In the genomic region with DNA sequence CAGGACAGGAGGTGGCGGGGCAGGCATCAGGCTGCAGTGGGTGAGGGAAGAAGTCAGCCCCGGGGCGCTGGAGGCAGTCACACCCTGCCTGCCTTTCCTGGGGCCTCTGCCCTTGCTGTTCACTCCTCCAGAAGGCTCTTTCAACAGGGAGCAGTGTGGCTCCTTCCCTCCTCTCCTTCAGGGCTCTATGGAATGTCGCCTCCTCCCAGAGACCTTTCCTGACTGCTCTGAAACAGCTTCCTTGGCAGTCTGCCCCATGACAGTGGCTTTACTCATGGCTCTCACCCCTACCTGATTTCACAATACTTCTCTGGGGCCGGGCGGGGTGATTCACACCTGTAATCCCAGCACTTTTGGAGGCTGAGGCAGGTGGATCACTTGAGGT, we compare ENCODE assay signal across 8 cellular contexts. TPM values are rescaled to one million over a fixed set of nuclear protein-coding genes. Genes with fewer than 3 reads are reported as not detected.
DNase-seq lines count a peak whose midpoint lies in the region; ATAC-seq and TF ChIP-seq lines count a peak whose summit lies in the region.

No MANE protein-coding gene starts in this region.

- no peak overlapping the region for H3K4me3 ChIP-seq in stomach

- H3K4me1 ChIP-seq in stomach: peaks cover 17 to 96% (median 52%) of the 10 kb centered on the region in 4 donors

- CTCF ChIA-PET in activated CD8-positive, alpha-beta memory T cell treated with anti-CD3 and anti-CD28 coated beads, Interleukin-2, amount 10 ng/mL, durations not matched to agents 7 days and 5 days (lab: Charles Lee): interaction anchor here (1.2 to 45.4 kb wide), 3 partner anchors 4 to 89 kb away, joined by 3 to 1678 read pairs (median 1678); partner anchors contain the start of genes RHOF and SETD1B

- H3K4me3 Mint-ChIP-seq in activated CD8-positive, alpha-beta memory T cell treated with anti-CD3 and anti-CD28 coated beads, Interleukin-2, amount 10 ng/mL, durations not matched to agents 7 days and 5 days: peak overlapping the region; percentile 51
- H3K4me3 Mint-ChIP-seq in activated T-cell treated with anti-CD3 and anti-CD28 coated beads, Interleukin-2, amount 50 U/mL, for 24 hours: peak overlapping the region; percentile 56

- H3K9me3 Mint-ChIP-seq in activated CD8-positive, alpha-beta memory T cell treated with anti-CD3 and anti-CD28 coated beads, Interleukin-2, amount 10 ng/mL, durations not matched to agents 7 days and 5 days (ENCODE audit: low read depth): no peaks in the 10 kb centered on the region
- no peaks in the 10 kb centered on the region for H3K9me3 Mint-ChIP-seq in activated T-cell treated with anti-CD3 and anti-CD28 coated beads, Interleukin-2, amount 50 U/mL, for 24 hours

- no peaks in the 10 kb centered on the region for H3K27me3 ChIP-seq in stomach

- intact Hi-C loops in stomach (cut with DNase I; ENCODE audit: low total_unique reads): no loop called here

- ATAC-seq in activated CD8-positive, alpha-beta memory T cell treated with anti-CD3 and anti-CD28 coated beads, Interleukin-2, amount 10 ng/mL, durations not matched to agents 7 days and 5 days: no peak
- no peak for ATAC-seq in GM21825 (IDR thresholded peaks at IDR 0.05; ENCODE audit: unreplicated experiment)

- H3K27me3 Mint-ChIP-seq in activated CD8-positive, alpha-beta memory T cell treated with anti-CD3 and anti-CD28 coated beads, Interleukin-2, amount 10 ng/mL, durations not matched to agents 7 days and 5 days: no peaks in the 10 kb centered on the region
- no peaks in the 10 kb centered on the region for H3K27me3 Mint-ChIP-seq in activated T-cell treated with anti-CD3 and anti-CD28 coated beads, Interleukin-2, amount 50 U/mL, for 24 hours

- no peak for TF ChIP-seq CTCF in stomach (IDR thresholded peaks at IDR 0.05)

- H3K36me3 Mint-ChIP-seq in activated CD8-positive, alpha-beta memory T cell treated with anti-CD3 and anti-CD28 coated beads, Interleukin-2, amount 10 ng/mL, durations not matched to agents 7 days and 5 days: peaks cover 44% of the 10 kb centered on the region
- H3K36me3 Mint-ChIP-seq in activated T-cell treated with anti-CD3 and anti-CD28 coated beads, Interleukin-2, amount 50 U/mL, for 24 hours (ENCODE audit: low read depth): peaks cover 87% of the 10 kb centered on the region

- peak overlapping the region; percentile 98 for H3K27ac Mint-ChIP-seq in activated CD8-positive, alpha-beta memory T cell treated with anti-CD3 and anti-CD28 coated beads, Interleukin-2, amount 10 ng/mL, durations not matched to agents 7 days and 5 days
- H3K27ac Mint-ChIP-seq in activated T-cell treated with anti-CD3 and anti-CD28 coated beads, Interleukin-2, amount 50 U/mL, for 24 hours: peak overlapping the region; percentile 100

- H3K27ac ChIP-seq in stomach: peak overlapping the region; percentile 73 to 84 (median 76)

- no peaks in the 10 kb centered on the region for H3K36me3 ChIP-seq in stomach

- TF ChIP-seq EP300 in stomach (IDR thresholded peaks at IDR 0.05): no peak

- peaks cover 89% of the 10 kb centered on the region for H3K4me1 Mint-ChIP-seq in activated CD8-positive, alpha-beta memory T cell treated with anti-CD3 and anti-CD28 coated beads, Interleukin-2, amount 10 ng/mL, durations not matched to agents 7 days and 5 days
- peaks cover 92% of the 10 kb centered on the region for H3K4me1 Mint-ChIP-seq in activated T-cell treated with anti-CD3 and anti-CD28 coated beads, Interleukin-2, amount 50 U/mL, for 24 hours (ENCODE audit: low read depth)

- WGBS in stomach, 5 donors: 52 to 61% (median 54%) methylated on average over 5 to 6 of the region's 6 CpGs

- peak; percentile 45 for DNase-seq in activated CD8-positive, alpha-beta memory T cell treated with anti-CD3 and anti-CD28 coated beads, Interleukin-2, amount 10 ng/mL, durations not matched to agents 7 days and 5 days
- no peak for DNase-seq in activated CD8-positive, alpha-beta memory T cell treated with anti-CD3 and anti-CD28 coated beads for 24 hours
- peak; percentile 68 for DNase-seq in activated T-cell treated with anti-CD3 and anti-CD28 coated beads, Interleukin-2, amount 50 U/mL, for 24 hours
- DNase-seq in glomerular visceral epithelial cell (ENCODE audit: extremely low spot score): peak; percentile 95
- DNase-seq in stomach: peak; percentile 85
- no peak for DNase-seq in NCI-H345 treated with DMSO at 0.1 percent for 48 hours (lab: John Stamatoyannopoulos, UW; ENCODE audit: unreplicated experiment)
- no peak for DNase-seq in retina

- H3K9me3 ChIP-seq in stomach: no peaks in the 10 kb centered on the region

- TF ChIP-seq POLR2A in stomach (IDR thresholded peaks at IDR 0.05): no peak

RNA-seq across cellular contexts. Expression of gene RHOF, which starts 7.1 kb away (rescaled TPM):
- 100 to 1,000 TPM; 114 to 137 TPM for total RNA-seq in activated CD8-positive, alpha-beta memory T cell treated with anti-CD3 and anti-CD28 coated beads, Interleukin-2, amount 10 ng/mL, durations not matched to agents 7 days and 5 days
- 100 to 1,000 TPM in 1 of 5 donors, 10 to 100 TPM in 3, 1 to 10 TPM in 1; 8.0 to 105 (median 29.5) TPM for total RNA-seq in stomach
- 10 to 100 TPM in 2 of 3 donors, 1 to 10 TPM in 1; 3.2 to 36.4 (median 13.6) TPM for polyA plus RNA-seq in stomach

RNA-seq across cellular contexts. Expression of gene SETD1B, which starts 17.4 kb away (rescaled TPM):
- total RNA-seq in activated CD8-positive, alpha-beta memory T cell treated with anti-CD3 and anti-CD28 coated beads, Interleukin-2, amount 10 ng/mL, durations not matched to agents 7 days and 5 days: 10 to 100 TPM; 33.7 to 35.9 TPM
- total RNA-seq in stomach: 10 to 100 TPM in 3 of 5 donors, 1 to 10 TPM in 2; 7.2 to 27.5 (median 11.7) TPM
- polyA plus RNA-seq in stomach: 1 to 10 TPM; 3.2 to 5.4 (median 5.3) TPM

Comparison
In these comparisons a context has a peak if more than half of its experiments do, and no peak if none do; other contexts are left out.
1. DNase-seq: peak in activated CD8-positive, alpha-beta memory T cell treated with anti-CD3 and anti-CD28 coated beads, Interleukin-2, amount 10 ng/mL, durations not matched to agents 7 days and 5 days (single experiment), activated T-cell treated with anti-CD3 and anti-CD28 coated beads, Interleukin-2, amount 50 U/mL, for 24 hours (single experiment), glomerular visceral epithelial cell (single experiment) and stomach (single experiment); none in activated CD8-positive, alpha-beta memory T cell treated with anti-CD3 and anti-CD28 coated beads for 24 hours (single experiment), NCI-H345 treated with DMSO at 0.1 percent for 48 hours (single experiment) and retina (single experiment).